1 cellular context compared by ENCODE assay signal in genomic region chr12:31966558-31967205, GRCh38.
TF ChIP-seq lines count a peak whose summit lies in the region.

No MANE protein-coding gene starts in this region.

TF ChIP-seq in GM23338, 12 proteins besides CTCF, POLR2A, EP300 and RAD21 (continued from another document):
- TF ChIP-seq REST (IDR thresholded peaks at IDR 0.05; ENCODE audit: unreplicated experiment), result no peak
- no peak for TF ChIP-seq EZH2phosphoT487 (IDR thresholded peaks at IDR 0.05; ENCODE audit: unreplicated experiment)
- no peak for TF ChIP-seq ZNF114 (CRISPR knock-in tag; IDR thresholded peaks at IDR 0.05)
- no peak for TF ChIP-seq POLR2AphosphoS5 (IDR thresholded peaks at IDR 0.05; ENCODE audit: low read depth)
- TF ChIP-seq, protein P1, sequence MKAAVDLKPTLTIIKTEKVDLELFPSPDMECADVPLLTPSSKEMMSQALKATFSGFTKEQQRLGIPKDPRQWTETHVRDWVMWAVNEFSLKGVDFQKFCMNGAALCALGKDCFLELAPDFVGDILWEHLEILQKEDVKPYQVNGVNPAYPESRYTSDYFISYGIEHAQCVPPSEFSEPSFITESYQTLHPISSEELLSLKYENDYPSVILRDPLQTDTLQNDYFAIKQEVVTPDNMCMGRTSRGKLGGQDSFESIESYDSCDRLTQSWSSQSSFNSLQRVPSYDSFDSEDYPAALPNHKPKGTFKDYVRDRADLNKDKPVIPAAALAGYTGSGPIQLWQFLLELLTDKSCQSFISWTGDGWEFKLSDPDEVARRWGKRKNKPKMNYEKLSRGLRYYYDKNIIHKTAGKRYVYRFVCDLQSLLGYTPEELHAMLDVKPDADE (IDR thresholded peaks at IDR 0.05), result no peak
- TF ChIP-seq STAT1 (IDR thresholded peaks at IDR 0.05; ENCODE audit: unreplicated experiment), result no peak
- TF ChIP-seq ZNF331 (CRISPR knock-in tag; IDR thresholded peaks at IDR 0.05; ENCODE audit: low read depth), result no peak
